Comparison of ENCODE assay signal across 1 cellular context in the genomic region with DNA sequence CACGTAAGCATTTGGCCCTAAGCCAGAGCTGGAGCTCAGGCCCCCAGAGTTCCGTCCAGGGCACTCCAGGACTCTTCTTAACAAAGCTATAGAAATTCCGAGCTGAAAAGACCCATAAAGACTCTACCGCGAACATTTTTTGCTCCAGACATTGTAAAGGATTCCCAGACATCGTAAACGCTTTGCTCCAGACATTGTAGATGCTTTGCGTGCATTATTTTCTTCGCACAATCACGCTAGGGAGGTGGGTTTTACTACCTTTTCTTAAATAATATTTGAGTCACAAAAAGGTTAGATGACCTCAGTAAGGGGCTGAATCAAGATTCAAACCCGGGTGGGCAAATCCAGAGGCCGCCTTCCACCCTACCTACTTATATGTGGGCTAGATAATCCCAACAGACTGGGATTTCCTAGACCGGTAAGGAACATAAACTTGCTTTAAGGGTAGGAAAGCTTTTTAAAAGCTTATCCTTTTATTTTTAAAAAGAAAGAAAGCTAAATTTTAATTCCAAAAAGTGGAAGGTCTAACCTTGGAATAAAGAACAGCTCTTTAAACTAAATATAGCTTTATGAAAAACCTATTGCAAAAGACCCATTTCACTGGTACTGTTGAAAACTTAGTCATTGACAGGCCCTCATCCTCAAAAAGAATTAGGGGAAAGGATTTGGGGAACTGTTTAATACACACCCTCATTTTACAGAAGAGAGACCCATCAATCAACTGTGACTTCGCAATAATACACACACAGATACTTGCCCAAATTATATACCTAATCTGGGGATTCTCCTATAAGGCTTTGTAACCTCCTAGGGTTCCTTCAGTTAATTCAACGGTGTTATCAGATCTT.
TF ChIP-seq lines count a peak whose summit lies in the region.

No MANE protein-coding gene starts in this region.

TF ChIP-seq in H1, 55 proteins besides CTCF, POLR2A, EP300 and RAD21 (continued from another document):
- TF ChIP-seq ASH2L (IDR thresholded peaks at IDR 0.05; ENCODE audit: low read length) (no peak), POU5F1 (IDR thresholded peaks at IDR 0.05; ENCODE audit: low read depth, low read length) (no peak), HDAC6 (IDR thresholded peaks at IDR 0.05; ENCODE audit: low read depth, low read length) (no peak), MAFK (IDR thresholded peaks at IDR 0.05; ENCODE audit: low read depth, low read length) (no peak), SUZ12 (IDR thresholded peaks at IDR 0.05; ENCODE audit: low read length) (no peak), BRCA1 (IDR thresholded peaks at IDR 0.05; ENCODE audit: low read depth, low read length) (no peak)
